In genomic region chr18:9885170-9886004, GRCh38 we compare ENCODE assay signal across 1 cellular context.
TF ChIP-seq lines count a peak whose summit lies in the region.

Gene TXNDC2, plus strand, starts transcription at chr18:9885973. Its CDS starts 708 bp downstream, at chr18:9886681.

TF ChIP-seq in IMR-90, 13 proteins besides CTCF, POLR2A, EP300 and RAD21 (continued from another document):
- TF ChIP-seq ELK1 (IDR thresholded peaks at IDR 0.05; ENCODE audit: borderline replicate concordance, low read depth, low read length) (no peak), MAZ (IDR thresholded peaks at IDR 0.05; ENCODE audit: borderline replicate concordance, low read depth, low read length) (no peak), MAFK (IDR thresholded peaks at IDR 0.05; ENCODE audit: low read depth, low read length) (no peak), CHD1 (IDR thresholded peaks at IDR 0.05; ENCODE audit: low read depth, low read length) (no peak), RFX5 (IDR thresholded peaks at IDR 0.05; ENCODE audit: low read depth, low read length) (no peak), CEBPB (IDR thresholded peaks at IDR 0.05; ENCODE audit: low read depth, low read length) (no peak), SMC3 (IDR thresholded peaks at IDR 0.05; ENCODE audit: low read depth, low read length) (no peak)
